ENCODE assay signal across 8 cellular contexts in genomic region chr12:98595152-98595988, GRCh38. TPM values are rescaled to one million over a fixed set of nuclear protein-coding genes. Genes with fewer than 3 reads are reported as not detected.
DNase-seq lines count a peak whose midpoint lies in the region; ATAC-seq, FAIRE-seq and TF ChIP-seq lines count a peak whose summit lies in the region.

No MANE protein-coding gene starts in this region.

- peaks cover 44% of the 10 kb centered on the region for H3K4me1 Mint-ChIP-seq in activated naive CD8-positive, alpha-beta T cell treated with anti-CD3 and anti-CD28 coated beads, Interleukin-2, amount 50 U/mL, for 24 hours

- peaks cover 30% of the 10 kb centered on the region for H4K20me1 ChIP-seq in keratinocyte (ENCODE audit: control insufficient read depth, extremely low read depth, insufficient read depth, low read length)

- H3K4me3 ChIP-seq in HFF-Myc (replicated peaks; ENCODE audit: low read depth, low read length) (peak overlapping the region; percentile 100), keratinocyte (ENCODE audit: control insufficient read depth in 2 of 3, extremely low read depth in 1 of 3, insufficient read depth in 2 of 3, low read depth in 1 of 3, low read length in 3 of 3) (peak overlapping the region; percentile 78 to 100 (median 98)), suprapubic skin (peak overlapping the region; percentile 67)

- H3K4me1 ChIP-seq in keratinocyte (ENCODE audit: control insufficient read depth, extremely low read depth, insufficient read depth, low read length), result peaks cover 15% of the 10 kb centered on the region
- peaks cover 17% of the 10 kb centered on the region for H3K4me1 ChIP-seq in suprapubic skin

- dilution Hi-C loops in keratinocyte (cut with MboI; ENCODE audit: extremely low pct_ligation_motif_present, low sequenced_read_pairs), result no loop called here

- no peak for TF ChIP-seq POLR2A in suprapubic skin (IDR thresholded peaks at IDR 0.05)

- H3K27ac ChIP-seq in keratinocyte (ENCODE audit: control insufficient read depth, insufficient read depth, low read length) (peak overlapping the region; percentile 96), suprapubic skin (peak overlapping the region; percentile 93)

- WGBS in suprapubic skin, result 30% methylated on average over 5 of the region's 5 CpGs

- FAIRE-seq in keratinocyte (lab: Jason Lieb, UNC) (no peak), urothelium cell line (lab: Jason Lieb, UNC) (no peak)

- no peaks in the 10 kb centered on the region for H3K27me3 ChIP-seq in keratinocyte (ENCODE audit: control insufficient read depth, extremely low read depth, insufficient read depth, low read length)
- no peaks in the 10 kb centered on the region for H3K27me3 ChIP-seq in suprapubic skin

- no peak for ATAC-seq in activated naive CD8-positive, alpha-beta T cell treated with anti-CD3 and anti-CD28 coated beads, Interleukin-2, amount 50 U/mL, for 24 hours

- peaks cover 8 to 27% of the 10 kb centered on the region in 2 experiments for H3K36me3 ChIP-seq in keratinocyte (ENCODE audit: control insufficient read depth in 2 of 2, extremely low read depth in 1 of 2, insufficient read depth in 2 of 2, low read length in 2 of 2)
- H3K36me3 ChIP-seq in suprapubic skin, result peaks cover 42% of the 10 kb centered on the region

- no peaks in the 10 kb centered on the region for H3K9me3 Mint-ChIP-seq in activated naive CD8-positive, alpha-beta T cell treated with anti-CD3 and anti-CD28 coated beads, Interleukin-2, amount 50 U/mL, for 24 hours

- peak overlapping the region; percentile 97 for H3K4me2 ChIP-seq in keratinocyte (ENCODE audit: control insufficient read depth, extremely low read depth, insufficient read depth, low read depth, low read length)

- peak overlapping the region; percentile 98 for H3K4me3 Mint-ChIP-seq in activated naive CD8-positive, alpha-beta T cell treated with anti-CD3 and anti-CD28 coated beads, Interleukin-2, amount 50 U/mL, for 24 hours

- no peak for TF ChIP-seq EP300 in suprapubic skin (IDR thresholded peaks at IDR 0.05)

- peaks cover 51% of the 10 kb centered on the region for H3K79me2 ChIP-seq in keratinocyte (ENCODE audit: control insufficient read depth, insufficient read depth, low read length)

- H3K36me3 Mint-ChIP-seq in activated naive CD8-positive, alpha-beta T cell treated with anti-CD3 and anti-CD28 coated beads, Interleukin-2, amount 50 U/mL, for 24 hours (ENCODE audit: low read depth), result peaks cover 61% of the 10 kb centered on the region

- no peak for TF ChIP-seq CTCF in HFF-Myc (IDR thresholded peaks at IDR 0.05; ENCODE audit: low read depth, low read length, missing control alignments)
- TF ChIP-seq CTCF in keratinocyte (optimal IDR thresholded peaks at IDR 0.05 in 1 of 3, IDR thresholded peaks at IDR 0.05 in 1 of 3, conservative IDR thresholded peaks at IDR 0.05 in 1 of 3; ENCODE audit: extremely low read depth in 1 of 3, insufficient read depth in 2 of 3, low read length in 3 of 3), result no peak
- no peak for TF ChIP-seq CTCF in suprapubic skin (IDR thresholded peaks at IDR 0.05)

- H3K27ac Mint-ChIP-seq in activated naive CD8-positive, alpha-beta T cell treated with anti-CD3 and anti-CD28 coated beads, Interleukin-2, amount 50 U/mL, for 24 hours, result peak overlapping the region; percentile 99

- no peaks in the 10 kb centered on the region for H3K9me1 ChIP-seq in keratinocyte (ENCODE audit: control insufficient read depth, extremely low read depth, insufficient read depth, low read length)

- H3K9me3 ChIP-seq in keratinocyte (ENCODE audit: control insufficient read depth, low read depth, low read length) (no peaks in the 10 kb centered on the region), suprapubic skin (no peaks in the 10 kb centered on the region)

- DNase-seq in A172 (ENCODE audit: low spot score) (peak; percentile 51), HFF-Myc (ENCODE audit: extremely low read depth, low read depth) (no peak), keratinocyte (ENCODE audit: low read depth, low spot score) (no peak), suprapubic skin (ENCODE audit: low spot score in 2 of 2) (no peak), urothelium cell line (ENCODE audit: low spot score) (no peak), medulla oblongata (ENCODE audit: extremely low spot score) (no peak), NCI-H526 treated with DMSO at 0.1 percent for 48 hours (lab: John Stamatoyannopoulos, UW) (no peak)
- no peak for DNase-seq in activated naive CD8-positive, alpha-beta T cell treated with anti-CD3 and anti-CD28 coated beads, Interleukin-2, amount 50 U/mL, for 24 hours

- H3K27me3 Mint-ChIP-seq in activated naive CD8-positive, alpha-beta T cell treated with anti-CD3 and anti-CD28 coated beads, Interleukin-2, amount 50 U/mL, for 24 hours, result no peaks in the 10 kb centered on the region

- H3K9ac ChIP-seq in keratinocyte (ENCODE audit: control insufficient read depth, extremely low read depth, insufficient read depth, low read length), result peak overlapping the region; percentile 99

- H2AFZ ChIP-seq in keratinocyte (ENCODE audit: control insufficient read depth, low read length), result no peak overlapping the region

RNA-seq across cellular contexts. Expression of gene SLC25A3, which starts 1.9 kb away (rescaled TPM):
- 792 and 794 TPM in 2 replicates for total RNA-seq in A172 (2014; rRNA removed; shearing (Covaris generic))
- polyA plus RNA-seq in keratinocyte, result 289 to 802 TPM (median 389 TPM) in 3 replicates
- 206 TPM for polyA plus RNA-seq in keratinocyte (2011; ENCODE audit: low read depth)
- polyA plus RNA-seq in keratinocyte (2011; cell fraction: cytosol; rRNA removed), result 695 and 997 TPM in 2 replicates
- polyA plus RNA-seq in keratinocyte (2011; cell fraction: nucleus; rRNA removed), result 442 and 563 TPM in 2 replicates
- 419 and 507 TPM in 2 replicates for polyA plus RNA-seq in keratinocyte (2012; ENCODE audit: low replicate concordance)
- polyA minus RNA-seq in keratinocyte, result 177 to 463 TPM (median 320 TPM) in 3 replicates
- polyA minus RNA-seq in keratinocyte (2011; cell fraction: cytosol; rRNA and poly(A)+ RNA removed), result 633 TPM
- polyA minus RNA-seq in keratinocyte (2011; cell fraction: nucleus; rRNA and poly(A)+ RNA removed), result 238 and 245 TPM in 2 replicates
- 100 to 1,000 TPM; 375 to 558 (median 498) TPM for total RNA-seq in suprapubic skin

RNA-seq across cellular contexts. Expression of gene IKBIP, which starts 49.2 kb away (rescaled TPM):
- 86.7 and 120 TPM in 2 replicates for total RNA-seq in A172 (2014; rRNA removed; shearing (Covaris generic))
- 16.6 to 33.9 TPM (median 27.2 TPM) in 3 replicates for polyA plus RNA-seq in keratinocyte
- 25.6 TPM for polyA plus RNA-seq in keratinocyte (2011; ENCODE audit: low read depth)
- 18.8 and 28.9 TPM in 2 replicates for polyA plus RNA-seq in keratinocyte (2011; cell fraction: cytosol; rRNA removed)
- polyA plus RNA-seq in keratinocyte (2011; cell fraction: nucleus; rRNA removed), result 29.3 and 43.2 TPM in 2 replicates
- polyA plus RNA-seq in keratinocyte (2012; ENCODE audit: low replicate concordance), result 8.1 and 37.4 TPM in 2 replicates
- polyA minus RNA-seq in keratinocyte, result 1.6 to 9.9 TPM (median 3.6 TPM) in 3 replicates
- polyA minus RNA-seq in keratinocyte (2011; cell fraction: cytosol; rRNA and poly(A)+ RNA removed), result 14.8 TPM
- polyA minus RNA-seq in keratinocyte (2011; cell fraction: nucleus; rRNA and poly(A)+ RNA removed), result 11.2 and 18.1 TPM in 2 replicates
- 1 to 10 TPM; 2.5 to 4.0 (median 3.4) TPM for total RNA-seq in suprapubic skin

RNA-seq across cellular contexts. Expression of gene APAF1, which starts 49.7 kb away (rescaled TPM):
- total RNA-seq in A172 (2014; rRNA removed; shearing (Covaris generic)), result 16.3 and 18.2 TPM in 2 replicates
- polyA plus RNA-seq in keratinocyte, result 5.0 to 9.9 TPM (median 6.1 TPM) in 3 replicates
- 4.4 TPM for polyA plus RNA-seq in keratinocyte (2011; ENCODE audit: low read depth)
- 3.2 and 5.4 TPM in 2 replicates for polyA plus RNA-seq in keratinocyte (2011; cell fraction: cytosol; rRNA removed)
- 8.9 and 9.1 TPM in 2 replicates for polyA plus RNA-seq in keratinocyte (2011; cell fraction: nucleus; rRNA removed)
- 2.2 and 6.6 TPM in 2 replicates for polyA plus RNA-seq in keratinocyte (2012; ENCODE audit: low replicate concordance)
- polyA minus RNA-seq in keratinocyte, result 3.0 to 20.2 TPM (median 8.0 TPM) in 3 replicates
- polyA minus RNA-seq in keratinocyte (2011; cell fraction: cytosol; rRNA and poly(A)+ RNA removed), result 17.5 TPM
- 13.1 and 23.1 TPM in 2 replicates for polyA minus RNA-seq in keratinocyte (2011; cell fraction: nucleus; rRNA and poly(A)+ RNA removed)
- 10 to 100 TPM in 3 of 4 donors, 1 to 10 TPM in 1; 6.2 to 19.7 (median 11.5) TPM for total RNA-seq in suprapubic skin

Comparison
In these comparisons a context has a peak if more than half of its experiments do, and no peak if none do; other contexts are left out.
1. RNA of gene IKBIP, which starts 49.2 kb away (total RNA-seq): 86.7 to 120 TPM in A172; 2.5 to 4.0 TPM in suprapubic skin; every median in the first group is over 10 times any median in the second.
2. Peak in every context shown above with its lines, with median percentiles within 50 percentile points of each other: H3K4me3 ChIP-seq.